ENCODE assay signal across 1 cellular context in genomic region chr20:5845686-5846651, GRCh38.
TF ChIP-seq lines count a peak whose summit lies in the region.

No MANE protein-coding gene starts in this region.

TF ChIP-seq in SK-N-SH, 30 proteins besides CTCF, POLR2A, EP300 and RAD21 (continued from another document):
- TF ChIP-seq ZBTB33 (IDR thresholded peaks at IDR 0.05; ENCODE audit: borderline replicate concordance, low read depth): no peak
- no peak for TF ChIP-seq FOXJ3 (CRISPR knock-in tag; IDR thresholded peaks at IDR 0.05)
- TF ChIP-seq, protein P1, sequence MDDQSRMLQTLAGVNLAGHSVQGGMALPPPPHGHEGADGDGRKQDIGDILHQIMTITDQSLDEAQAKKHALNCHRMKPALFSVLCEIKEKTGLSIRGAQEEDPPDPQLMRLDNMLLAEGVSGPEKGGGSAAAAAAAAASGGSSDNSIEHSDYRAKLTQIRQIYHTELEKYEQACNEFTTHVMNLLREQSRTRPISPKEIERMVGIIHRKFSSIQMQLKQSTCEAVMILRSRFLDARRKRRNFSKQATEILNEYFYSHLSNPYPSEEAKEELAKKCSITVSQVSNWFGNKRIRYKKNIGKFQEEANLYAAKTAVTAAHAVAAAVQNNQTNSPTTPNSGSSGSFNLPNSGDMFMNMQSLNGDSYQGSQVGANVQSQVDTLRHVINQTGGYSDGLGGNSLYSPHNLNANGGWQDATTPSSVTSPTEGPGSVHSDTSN (IDR thresholded peaks at IDR 0.05): no peak
- peak; percentile 70 for TF ChIP-seq GATA2 (CRISPR knock-in tag; IDR thresholded peaks at IDR 0.05)
- TF ChIP-seq RXRA (IDR thresholded peaks at IDR 0.05; ENCODE audit: borderline replicate concordance, low read depth): no peak
- no peak for TF ChIP-seq CHD2 (IDR thresholded peaks at IDR 0.05; ENCODE audit: low read length, partially characterized antibody)
- TF ChIP-seq TCF12 (IDR thresholded peaks at IDR 0.05): peak; percentile 63
- TF ChIP-seq FOXM1 (IDR thresholded peaks at IDR 0.05; ENCODE audit: low read depth): no peak
- no peak for TF ChIP-seq TEAD4 (IDR thresholded peaks at IDR 0.05; ENCODE audit: borderline replicate concordance, insufficient read depth)
- peak; percentile 53; the same call in 1 of the 2 replicates for TF ChIP-seq RCOR1 (IDR thresholded peaks at IDR 0.05; ENCODE audit: low read length)
- TF ChIP-seq TAF1 (IDR thresholded peaks at IDR 0.05; ENCODE audit: borderline replicate concordance, low read depth, low read length): no peak
- TF ChIP-seq JUND (IDR thresholded peaks at IDR 0.05): no peak
